Comparison of ENCODE assay signal across 17 cellular contexts in genomic region chr1:230550428-230550827, GRCh38.
DNase-seq lines count a peak whose midpoint lies in the region; ATAC-seq, FAIRE-seq and TF ChIP-seq lines count a peak whose summit lies in the region.
"Had no signal": no experiment of that assay in that cellular context is flagged by ENCODE, and none has a peak within 500 bp of the region (broad histone marks: within the 10 kb centered on the region; RNA-seq: fewer than 3 reads in every experiment).

No MANE protein-coding gene starts in this region.

- H4K20me1 ChIP-seq in keratinocyte (ENCODE audit: control insufficient read depth, extremely low read depth, insufficient read depth, low read length), result peaks cover 3% of the 10 kb centered on the region

- TF ChIP-seq CTCF in keratinocyte (optimal IDR thresholded peaks at IDR 0.05 in 1 of 3, IDR thresholded peaks at IDR 0.05 in 1 of 3, conservative IDR thresholded peaks at IDR 0.05 in 1 of 3; ENCODE audit: extremely low read depth in 1 of 3, insufficient read depth in 2 of 3, low read length in 3 of 3), result no peak

- no peak for ATAC-seq in GM18517 (IDR thresholded peaks at IDR 0.05; ENCODE audit: unreplicated experiment)
- ATAC-seq: right cardiac atrium had no signal

- H3K9ac ChIP-seq in keratinocyte (ENCODE audit: control insufficient read depth, extremely low read depth, insufficient read depth, low read length), result no peak overlapping the region

- no peaks in the 10 kb centered on the region for H3K36me3 ChIP-seq in keratinocyte (ENCODE audit: control insufficient read depth in 2 of 2, extremely low read depth in 1 of 2, insufficient read depth in 2 of 2, low read length in 2 of 2)
- H3K36me3 ChIP-seq: neutrophil had no signal

- DNase-seq in NCI-H1092 treated with DMSO at 0.1 percent for 48 hours (lab: John Stamatoyannopoulos, UW) (peak; percentile 44), NCI-H1092 (lab: John Stamatoyannopoulos, UW) (no peak), ELR (ENCODE audit: low read depth) (peak; percentile 36), SW480 (ENCODE audit: low spot score) (peak; percentile 53), keratinocyte (ENCODE audit: low read depth, low spot score) (no peak), HT-29 (ENCODE audit: low spot score) (no peak), OCI-M1 (lab: John Stamatoyannopoulos, UW) (no peak)
- DNase-seq: 8988T; activated CD4-positive, alpha-beta T cell treated with anti-CD3 and anti-CD28 coated beads, Interleukin-2, amount 50 U/mL, for 1 hour; amygdala; EL; right cardiac atrium; SHP77 treated with DMSO at 0.1 percent for 48 hours; stimulated activated CD4-positive, alpha-beta T cell treated with anti-CD3 and anti-CD28 coated beads, Interleukin-2, amount 100 ng/mL, for 24 hours; T1000 had no signal

- H3K4me1 ChIP-seq in keratinocyte (ENCODE audit: control insufficient read depth, extremely low read depth, insufficient read depth, low read length), result peaks cover 12% of the 10 kb centered on the region

- no peak overlapping the region for H2AFZ ChIP-seq in keratinocyte (ENCODE audit: control insufficient read depth, low read length)

- H3K4me2 ChIP-seq in keratinocyte (ENCODE audit: control insufficient read depth, extremely low read depth, insufficient read depth, low read depth, low read length), result no peak overlapping the region

- dilution Hi-C loops in keratinocyte (cut with MboI; ENCODE audit: extremely low pct_ligation_motif_present, low sequenced_read_pairs), result no loop called here

- H3K27me3 ChIP-seq in keratinocyte (ENCODE audit: control insufficient read depth, extremely low read depth, insufficient read depth, low read length), result peaks cover 42% of the 10 kb centered on the region

- peaks cover 2% of the 10 kb centered on the region for H3K9me1 ChIP-seq in keratinocyte (ENCODE audit: control insufficient read depth, extremely low read depth, insufficient read depth, low read length)

- peak; percentile 87 for FAIRE-seq in keratinocyte (lab: Jason Lieb, UNC)

- H3K27ac ChIP-seq in keratinocyte (ENCODE audit: control insufficient read depth, insufficient read depth, low read length), result no peak overlapping the region
- H3K27ac ChIP-seq: neutrophil had no signal

- no peak overlapping the region for H3K4me3 ChIP-seq in keratinocyte (ENCODE audit: control insufficient read depth in 2 of 3, extremely low read depth in 1 of 3, insufficient read depth in 2 of 3, low read depth in 1 of 3, low read length in 3 of 3)

- no peaks in the 10 kb centered on the region for H3K9me3 ChIP-seq in keratinocyte (ENCODE audit: control insufficient read depth, low read depth, low read length)
- H3K9me3 ChIP-seq: neutrophil had no signal

- H3K79me2 ChIP-seq in keratinocyte (ENCODE audit: control insufficient read depth, insufficient read depth, low read length), result no peaks in the 10 kb centered on the region

Comparison
In these comparisons a context has a peak if more than half of its experiments do, and no peak if none do; other contexts are left out.
1. DNase-seq: peak in NCI-H1092 treated with DMSO at 0.1 percent for 48 hours (single experiment), ELR (single experiment) and SW480 (single experiment); none in NCI-H1092 (single experiment), keratinocyte (single experiment), HT-29 (single experiment) and OCI-M1 (single experiment).